ENCODE assay signal across 8 cellular contexts in the genomic region with DNA sequence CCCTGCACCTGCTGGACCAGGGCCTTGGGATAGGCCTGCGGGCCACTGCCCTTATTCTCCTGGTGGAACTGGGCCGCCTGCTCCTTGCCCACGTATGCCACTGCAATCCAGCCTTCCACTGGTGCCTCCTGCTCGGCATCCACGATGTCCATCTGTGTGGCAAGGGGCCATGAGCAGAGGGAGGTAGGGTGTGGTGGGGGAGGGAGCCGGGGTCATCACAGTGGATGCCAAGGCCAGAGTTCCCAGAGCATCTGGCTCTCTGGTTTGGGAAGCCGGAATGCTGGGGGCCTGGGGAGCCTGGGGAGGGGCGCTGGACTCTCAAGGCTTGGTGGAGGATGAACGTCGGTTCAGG. TPM values are rescaled to one million over a fixed set of nuclear protein-coding genes. Genes with fewer than 3 reads are reported as not detected.
DNase-seq lines count a peak whose midpoint lies in the region; ATAC-seq, FAIRE-seq and TF ChIP-seq lines count a peak whose summit lies in the region.

No MANE protein-coding gene starts in this region.

- H3K36me3 ChIP-seq in heart left ventricle (peaks cover 0 to 21% (median 0%) of the 10 kb centered on the region in 9 donors), brain microvascular endothelial cell (replicated peaks) (peaks cover 7% of the 10 kb centered on the region), mesodermal cell (ENCODE audit: control insufficient read depth, insufficient read depth, low read length) (peaks cover 17% of the 10 kb centered on the region)

- H3K27ac ChIP-seq in heart left ventricle (peak overlapping the region in 10 of 12 donors; percentile 53 to 85 (median 67)), brain microvascular endothelial cell (peak overlapping the region; percentile 76), mesodermal cell (ENCODE audit: low read depth, low read length, severe bottlenecking) (no peak overlapping the region)

- peak in 1 of 5 donors; percentile 35 for DNase-seq in heart left ventricle
- no peak for DNase-seq in Right ventricle myocardium superior
- DNase-seq in brain microvascular endothelial cell, result no peak
- DNase-seq in urothelium cell line (ENCODE audit: low spot score), result no peak
- DNase-seq in HCEC 1CT, result no peak
- no peak for DNase-seq in H54 (ENCODE audit: insufficient read length, low spot score)
- DNase-seq in COR-L47 (lab: John Stamatoyannopoulos, UW), result no peak

- TF ChIP-seq POLR2A in heart left ventricle (IDR thresholded peaks at IDR 0.05), result no peak
- TF ChIP-seq POLR2A in H54 (IDR thresholded peaks at IDR 0.05; ENCODE audit: low read depth, low read length), result no peak

- H3K27me3 ChIP-seq in heart left ventricle (no peaks in the 10 kb centered on the region), brain microvascular endothelial cell (replicated peaks) (no peaks in the 10 kb centered on the region)

- 18 to 34% (median 29%) methylated on average over 7 to 10 of the region's 10 CpGs for WGBS in heart left ventricle, 4 donors
- WGBS in mesodermal cell (ENCODE audit: insufficient coverage in 2 of 2), 2 experiments, result 27 to 28% methylated on average over 9 to 10 of the region's 10 CpGs

- H3K4me3 ChIP-seq in heart left ventricle (peak overlapping the region; percentile 11 to 88 (median 62)), brain microvascular endothelial cell (ENCODE audit: low read depth, low read length) (peak overlapping the region; percentile 67), mesodermal cell (ENCODE audit: extremely low read depth, insufficient read depth, low read length, poor library complexity, severe bottlenecking) (peak overlapping the region; percentile 42)

- intact Hi-C loops in heart left ventricle (cut with DNase I), result loop anchor here (2.0 to 5.0 kb wide), 8 partner anchors 30 to 279 kb away; partner anchors contain the start of genes CASTOR1 (in 3 of the 10), TBC1D10A (in 2 of the 10), CCDC157 (in 1 of the 10) and SF3A1 (in 1 of the 10)
- intact Hi-C loops in Right ventricle myocardium superior (cut with DNase I), result loop anchor here (5.0 kb wide), 2 partner anchors 124 to 279 kb away; no protein-coding TSS in a partner anchor

- in situ Hi-C loops in brain microvascular endothelial cell (cut with HindIII; ENCODE audit: low pct_ligation_motif_present, low sequenced_read_pairs), result no loop called here

- ATAC-seq in heart left ventricle, result no peak
- no peak for ATAC-seq in Right ventricle myocardium superior (ENCODE audit: poor library complexity)

- FAIRE-seq in urothelium cell line (lab: Jason Lieb, UNC) (peak; percentile 23), H54 (lab: Jason Lieb, UNC) (no peak)

- peaks cover 0 to 24% (median 9%) of the 10 kb centered on the region in 12 donors for H3K4me1 ChIP-seq in heart left ventricle
- peaks cover 3% of the 10 kb centered on the region for H3K4me1 ChIP-seq in mesodermal cell (ENCODE audit: control insufficient read depth, insufficient read depth, low read length, poor library complexity, severe bottlenecking)

- TF ChIP-seq CTCF in heart left ventricle (IDR thresholded peaks at IDR 0.05) (no peak), brain microvascular endothelial cell (IDR thresholded peaks at IDR 0.05; ENCODE audit: low read depth, low read length, missing control alignments) (no peak)

- H3K9me3 ChIP-seq in heart left ventricle, result no peaks in the 10 kb centered on the region
- H3K9me3 ChIP-seq in mesodermal cell (ENCODE audit: control insufficient read depth, low read length), result peaks cover 5% of the 10 kb centered on the region

RNA-seq across cellular contexts. Expression of gene RNF215, which starts 0.6 kb away (rescaled TPM):
- total RNA-seq in heart left ventricle (10 to 100 TPM in 1 of 9 donors, 1 to 10 TPM in 8; 3.3 to 12.2 (median 6.7) TPM), Right ventricle myocardium superior (4.3 TPM)
- polyA plus RNA-seq in heart left ventricle, result 1 to 10 TPM; 4.2 to 7.0 TPM
- 21.1 TPM for polyA plus RNA-seq in mesodermal cell (2013, experiment 1 of 2)
- polyA plus RNA-seq in mesodermal cell (2013, experiment 2 of 2), result 17.0 TPM

RNA-seq across cellular contexts. Expression of gene SEC14L2, which starts 10.2 kb away (rescaled TPM):
- total RNA-seq in heart left ventricle, result 1 to 10 TPM in 5 of 9 donors, under 1 TPM in 4; 0.35 to 3.9 (median 1.6) TPM
- 10 to 100 TPM in 1 of 2 donors, under 1 TPM in 1; 0.30 to 11.2 TPM for polyA plus RNA-seq in heart left ventricle
- 1.5 TPM for total RNA-seq in Right ventricle myocardium superior
- 11.6 TPM for polyA plus RNA-seq in mesodermal cell (2013, experiment 1 of 2)
- polyA plus RNA-seq in mesodermal cell (2013, experiment 2 of 2), result 11.4 TPM

RNA-seq across cellular contexts. Expression of gene CCDC157, which starts 29.8 kb away (rescaled TPM):
- total RNA-seq in heart left ventricle (1 to 10 TPM in 5 of 9 donors, under 1 TPM in 4; 0.45 to 1.7 (median 1.1) TPM), Right ventricle myocardium superior (0.51 TPM)
- 1 to 10 TPM in 1 of 2 donors, under 1 TPM in 1; 0.42 to 1.4 TPM for polyA plus RNA-seq in heart left ventricle
- polyA plus RNA-seq in mesodermal cell (2013, experiment 1 of 2), result 3.0 TPM
- polyA plus RNA-seq in mesodermal cell (2013, experiment 2 of 2), result 2.5 TPM

RNA-seq across cellular contexts. Expression of gene SF3A1, which starts 29.9 kb away (rescaled TPM):
- total RNA-seq in heart left ventricle, result 100 to 1,000 TPM in 4 of 9 donors, 10 to 100 TPM in 5; 57.7 to 142 (median 99.2) TPM
- polyA plus RNA-seq in heart left ventricle, result 10 to 100 TPM; 11.4 to 31.3 TPM
- total RNA-seq in Right ventricle myocardium superior, result 87.7 TPM
- polyA plus RNA-seq in mesodermal cell (2013, experiment 1 of 2), result 114 TPM
- polyA plus RNA-seq in mesodermal cell (2013, experiment 2 of 2), result 95.6 TPM

RNA-seq across cellular contexts. Expression of gene MTFP1, which starts 39.0 kb away (rescaled TPM):
- total RNA-seq in heart left ventricle (10 to 100 TPM in 7 of 9 donors, 1 to 10 TPM in 2; 5.0 to 44.0 (median 15.9) TPM), Right ventricle myocardium superior (15.1 TPM)
- 100 to 1,000 TPM in 1 of 2 donors, 10 to 100 TPM in 1; 36.2 to 139 TPM for polyA plus RNA-seq in heart left ventricle
- 25.4 TPM for polyA plus RNA-seq in mesodermal cell (2013, experiment 1 of 2)
- polyA plus RNA-seq in mesodermal cell (2013, experiment 2 of 2), result 15.0 TPM
